ENCODE assay signal across 9 cellular contexts in genomic region chr6:166627875-166628849, GRCh38. TPM values are rescaled to one million over a fixed set of nuclear protein-coding genes. Genes with fewer than 3 reads are reported as not detected.
DNase-seq lines count a peak whose midpoint lies in the region; ATAC-seq, FAIRE-seq and TF ChIP-seq lines count a peak whose summit lies in the region.
"Had no signal": no experiment of that assay in that cellular context is flagged by ENCODE, and none has a peak within 500 bp of the region (broad histone marks: within the 10 kb centered on the region; RNA-seq: fewer than 3 reads in every experiment).

No MANE protein-coding gene starts in this region.

- H2BK5ac ChIP-seq in H9 (ENCODE audit: insufficient read length, low read length): no peak overlapping the region

- H3K27me3 Mint-ChIP-seq in H9 (ENCODE audit: low read depth) (peaks cover 51% of the 10 kb centered on the region), T-cell (peaks cover 25 to 35% of the 10 kb centered on the region in 2 donors), astrocyte (ENCODE audit: low read depth, unreplicated experiment) (no peaks in the 10 kb centered on the region)

- H3K4me3 ChIP-seq in Loucy (ENCODE audit: low read length, poor library complexity, severe bottlenecking): peak overlapping the region; percentile 72
- peak overlapping the region; percentile 74 for H3K4me3 ChIP-seq in astrocyte (ENCODE audit: insufficient read depth, low read depth, low read length)
- peak overlapping the region; percentile 48 for H3K4me3 ChIP-seq in hepatocyte
- H3K4me3 ChIP-seq in retinal pigment epithelial cell (ENCODE audit: low read length): peak overlapping the region; percentile 72

- H3K79me2 ChIP-seq in H9 (ENCODE audit: insufficient read depth, low read length) (peaks cover 2% of the 10 kb centered on the region; the same call in 1 of the 2 replicates), Loucy (ENCODE audit: insufficient read depth, low read length) (no peaks in the 10 kb centered on the region), astrocyte (ENCODE audit: insufficient read depth, low read length) (peaks cover 30% of the 10 kb centered on the region), hepatocyte (peaks cover 23% of the 10 kb centered on the region)

- FAIRE-seq in astrocyte (lab: Jason Lieb, UNC): no peak
- FAIRE-seq: islet of Langerhans had no signal

- H3K9me3 Mint-ChIP-seq in H9: no peaks in the 10 kb centered on the region
- H3K9me3 Mint-ChIP-seq in T-cell: no peaks in the 10 kb centered on the region
- peaks cover 1% of the 10 kb centered on the region for H3K9me3 Mint-ChIP-seq in astrocyte (ENCODE audit: unreplicated experiment)

- no peak overlapping the region for H2BK120ac ChIP-seq in H9 (ENCODE audit: low read depth, low read length, poor library complexity, severe bottlenecking)

- DNase-seq in GDM1 (lab: John Stamatoyannopoulos, UW) (peak; percentile 42), H9 (peak; percentile 68), T-cell (peak in 32 of 34 experiments; percentile 19 to 68 (median 41)), astrocyte (ENCODE audit: low read depth) (peak; percentile 48), hepatocyte (ENCODE audit: low spot score) (peak; percentile 81), retinal pigment epithelial cell (ENCODE audit: low read depth) (no peak), NCI-H1694 (lab: John Stamatoyannopoulos, UW) (no peak)

- H4K20me1 ChIP-seq in H9 (ENCODE audit: control insufficient read depth, insufficient read depth, insufficient read length) (no peaks in the 10 kb centered on the region), Loucy (ENCODE audit: insufficient read depth, low read length, poor library complexity, severe bottlenecking) (no peaks in the 10 kb centered on the region), astrocyte (ENCODE audit: insufficient read depth, low read length) (no peaks in the 10 kb centered on the region), hepatocyte (ENCODE audit: insufficient read depth, poor library complexity, severe bottlenecking) (no peaks in the 10 kb centered on the region)

- no CpG with 5 or more reads among the region's 62 CpGs for WGBS in H9 (ENCODE audit: extremely low coverage, insufficient read length, low lambda C conversion rate)
- 1% methylated on average over 59 of the region's 62 CpGs for WGBS in hepatocyte (ENCODE audit: low lambda C conversion rate, missing lambda C conversion rate)

- CTCF ChIA-PET in T-cell (lab: Charles Lee): interaction anchor here (0.6 to 1.0 kb wide), 6 partner anchors 61 to 247 kb away, joined by 4 to 7 read pairs (median 5); no protein-coding TSS in a partner anchor

- peak; percentile 25 to 41 (median 35) for ATAC-seq in T-cell (replicated peaks in 1 of 4)

- H2AK5ac ChIP-seq in H9 (ENCODE audit: insufficient read length, low read length): no peak overlapping the region

- H2AFZ ChIP-seq in H9 (ENCODE audit: low read length) (no peak overlapping the region), Loucy (ENCODE audit: low read length) (peak overlapping the region; percentile 87), astrocyte (ENCODE audit: low read depth, low read length) (peak overlapping the region; percentile 68), hepatocyte (peak overlapping the region; percentile 73)

- H3K4me1 Mint-ChIP-seq in H9 (peaks cover 36 to 43% of the 10 kb centered on the region in 2 experiments), T-cell (peaks cover 12 to 19% (median 19%) of the 10 kb centered on the region in 3 donors), astrocyte (ENCODE audit: low read depth, unreplicated experiment) (peaks cover 31% of the 10 kb centered on the region)

- H3K27ac ChIP-seq in H9 (ENCODE audit: insufficient read length, low read depth, low read length) (no peak overlapping the region), astrocyte (ENCODE audit: low read depth, low read length) (peak overlapping the region; percentile 88), hepatocyte (peak overlapping the region; percentile 91)

- H3K4me1 ChIP-seq in H9 (ENCODE audit: insufficient read depth, low read length): no peaks in the 10 kb centered on the region; the same call in 1 of the 2 replicates
- peaks cover 8% of the 10 kb centered on the region for H3K4me1 ChIP-seq in Loucy (ENCODE audit: insufficient read depth, low read length, poor library complexity, severe bottlenecking)
- peaks cover 39% of the 10 kb centered on the region for H3K4me1 ChIP-seq in astrocyte (ENCODE audit: insufficient read depth, low read length)
- peaks cover 15% of the 10 kb centered on the region for H3K4me1 ChIP-seq in hepatocyte (ENCODE audit: insufficient read depth)

- POLR2A ChIA-PET in T-cell (lab: Charles Lee): interaction anchor here in 1 of 2 donors (0.6 kb wide), 1 partner anchor 75 kb away, joined by 3 read pairs; no protein-coding TSS in a partner anchor

- no peak overlapping the region for H3K4ac ChIP-seq in H9 (ENCODE audit: low read depth, low read length)

- no peak overlapping the region for H3K23ac ChIP-seq in H9 (ENCODE audit: insufficient read length, low read depth, low read length)

- no peak overlapping the region for H4K8ac ChIP-seq in H9 (replicated peaks; ENCODE audit: insufficient read length, low read depth, low read length)

- H3K79me1 ChIP-seq in H9 (ENCODE audit: insufficient read depth, low read depth, low read length, poor library complexity, severe bottlenecking): no peaks in the 10 kb centered on the region

- H3K4me3 Mint-ChIP-seq in H9 (peak overlapping the region; percentile 81), T-cell (peak overlapping the region; percentile 86 to 97 (median 91)), astrocyte (ENCODE audit: unreplicated experiment) (peak overlapping the region; percentile 91)

- H4K91ac ChIP-seq in H9 (ENCODE audit: insufficient read length, low read depth, low read length): no peak overlapping the region

- peaks cover 20% of the 10 kb centered on the region for H3K23me2 ChIP-seq in H9 (ENCODE audit: insufficient read length, low read depth, low read length, poor library complexity, severe bottlenecking)

- peak overlapping the region; percentile 85 for H3K4me2 ChIP-seq in H9 (ENCODE audit: insufficient read depth, insufficient read length, low read length)
- H3K4me2 ChIP-seq in Loucy (ENCODE audit: low read depth, low read length, poor library complexity, severe bottlenecking): peak overlapping the region; percentile 90
- peak overlapping the region; percentile 93 for H3K4me2 ChIP-seq in astrocyte (ENCODE audit: low read length)
- peak overlapping the region; percentile 87 for H3K4me2 ChIP-seq in hepatocyte

- TF ChIP-seq CTCF in H9 (conservative IDR thresholded peaks at IDR 0.05): no peak
- no peak for TF ChIP-seq CTCF in Loucy (conservative IDR thresholded peaks at IDR 0.05; ENCODE audit: low read length)
- no peak for TF ChIP-seq CTCF in astrocyte (IDR thresholded peaks at IDR 0.05; ENCODE audit: insufficient read depth, low read depth, low read length)
- TF ChIP-seq CTCF in hepatocyte (IDR thresholded peaks at IDR 0.05; ENCODE audit: poor library complexity): no peak
- no peak for TF ChIP-seq CTCF in retinal pigment epithelial cell (conservative IDR thresholded peaks at IDR 0.05; ENCODE audit: low read depth, low read length)

- no peak overlapping the region for H4K5ac ChIP-seq in H9 (ENCODE audit: insufficient read length, low read depth, low read length)

- peak overlapping the region; percentile 14 for H3K9ac ChIP-seq in H9 (ENCODE audit: extremely low read depth, insufficient read length, low read length)
- H3K9ac ChIP-seq in Loucy (ENCODE audit: low read depth, low read length, poor library complexity, severe bottlenecking): peak overlapping the region; percentile 61
- peak overlapping the region; percentile 90 for H3K9ac ChIP-seq in astrocyte (ENCODE audit: low read length)

- H2BK20ac ChIP-seq in H9 (ENCODE audit: low read depth, low read length, poor library complexity, severe bottlenecking): no peak overlapping the region

- H3K18ac ChIP-seq in H9 (ENCODE audit: insufficient read length, low read depth, low read length): no peak overlapping the region

- peaks cover 2% of the 10 kb centered on the region; the same call in 1 of the 2 replicates for H3F3A ChIP-seq in Loucy (ENCODE audit: low read depth)

- H3K9me3 ChIP-seq in H9 (ENCODE audit: control insufficient read depth, low read depth, low read length): no peaks in the 10 kb centered on the region
- H3K9me3 ChIP-seq in Loucy (ENCODE audit: insufficient read depth, low read depth, low read length): no peaks in the 10 kb centered on the region
- H3K9me3 ChIP-seq in astrocyte (ENCODE audit: insufficient read depth, low read depth, low read length): no peaks in the 10 kb centered on the region
- H3K9me3 ChIP-seq in hepatocyte (ENCODE audit: low read depth): no peaks in the 10 kb centered on the region

- H2BK12ac ChIP-seq in H9 (ENCODE audit: insufficient read length, low read depth, low read length): no peak overlapping the region

- H3K36me3 Mint-ChIP-seq in H9 (ENCODE audit: insufficient read depth in 1 of 3, low read depth in 3 of 3) (no peaks in the 10 kb centered on the region; a peak in 1 of 7 replicates), T-cell (no peaks in the 10 kb centered on the region), astrocyte (ENCODE audit: low read depth, unreplicated experiment) (no peaks in the 10 kb centered on the region)

- H3K56ac ChIP-seq in H9 (ENCODE audit: insufficient read length, low read depth, low read length): no peak overlapping the region

- H3K27me3 ChIP-seq in H9 (ENCODE audit: insufficient read depth, low read length): peaks cover 9% of the 10 kb centered on the region; the same call in 1 of the 2 replicates
- no peaks in the 10 kb centered on the region for H3K27me3 ChIP-seq in Loucy (ENCODE audit: insufficient read depth, low read length, poor library complexity, severe bottlenecking)
- no peaks in the 10 kb centered on the region for H3K27me3 ChIP-seq in astrocyte (ENCODE audit: insufficient read depth, low read length)
- peaks cover 8% of the 10 kb centered on the region for H3K27me3 ChIP-seq in hepatocyte

- H3K27ac Mint-ChIP-seq in H9: peak overlapping the region; percentile 96 to 98 (median 97); a peak in 6 of 7 replicates
- peak overlapping the region; percentile 89 to 97 for H3K27ac Mint-ChIP-seq in T-cell
- H3K27ac Mint-ChIP-seq in astrocyte (ENCODE audit: unreplicated experiment): peak overlapping the region; percentile 73

- no peak overlapping the region for H3K14ac ChIP-seq in H9 (ENCODE audit: insufficient read depth, low read length)

- H2BK15ac ChIP-seq in H9 (ENCODE audit: low read depth, low read length): no peak overlapping the region

- H3K9me2 ChIP-seq in Loucy (replicated peaks; ENCODE audit: low read depth, low read length): no peaks in the 10 kb centered on the region
- no peaks in the 10 kb centered on the region for H3K9me2 ChIP-seq in hepatocyte (replicated peaks; ENCODE audit: insufficient read depth)

- H3T11ph ChIP-seq in H9 (ENCODE audit: low read length): no peak overlapping the region

- H3K36me3 ChIP-seq in Loucy (ENCODE audit: insufficient read depth, low read length): no peaks in the 10 kb centered on the region
- H3K36me3 ChIP-seq in astrocyte (ENCODE audit: insufficient read depth, low read length): no peaks in the 10 kb centered on the region
- H3K36me3 ChIP-seq in hepatocyte (replicated peaks; ENCODE audit: insufficient read depth, low read depth): no peaks in the 10 kb centered on the region

RNA-seq across cellular contexts. Expression of gene RPS6KA2, which starts 1.1 kb away (rescaled TPM):
- 10.4 and 12.3 TPM in 2 replicates for total RNA-seq in H9 (2021)
- 10 to 100 TPM in 3 of 5 donors, 1 to 10 TPM in 2; 4.1 to 21.5 (median 12.4) TPM for total RNA-seq in T-cell
- 33.5 and 38.8 TPM in 2 replicates for total RNA-seq in astrocyte
- total RNA-seq in hepatocyte: 26.3 and 29.2 TPM in 2 replicates
- polyA plus RNA-seq in hepatocyte: 27.7 and 34.8 TPM in 2 replicates

RNA-seq across cellular contexts. Expression of gene RAMACL, which starts 41.7 kb away (rescaled TPM):
- total RNA-seq in H9 (2021): 0.28 and 0.29 TPM in 2 replicates
- total RNA-seq in T-cell: 1 to 10 TPM in 3 of 5 donors, under 1 TPM in 2; 0.47 to 2.8 (median 1.2) TPM
- 1.2 and 1.3 TPM in 2 replicates for total RNA-seq in astrocyte
- 1.1 and 1.6 TPM in 2 replicates for total RNA-seq in hepatocyte
- 1.1 and 2.9 TPM in 2 replicates for polyA plus RNA-seq in hepatocyte

Comparison
In these comparisons a context has a peak if more than half of its experiments do, and no peak if none do; other contexts are left out.
1. DNase-seq: peak in GDM1 (single experiment), H9 (single experiment), T-cell (32 of 34), astrocyte (single experiment) and hepatocyte (single experiment); none in retinal pigment epithelial cell (single experiment) and NCI-H1694 (single experiment).
2. H3K9ac ChIP-seq: peak in every context shown above with its lines; median percentile 90 in astrocyte; 61 in Loucy; 14 in H9.
3. Peak in every context shown above with its lines, with median percentiles within 50 percentile points of each other: H3K4me2 ChIP-seq, H3K27ac Mint-ChIP-seq, H3K4me3 Mint-ChIP-seq and H3K4me3 ChIP-seq.